ENCODE assay signal across 8 cellular contexts in genomic region chr14:45015133-45015532, GRCh38.
"Had no signal": no experiment of that assay in that cellular context is flagged by ENCODE, and none has a peak within 500 bp of the region (broad histone marks: within the 10 kb centered on the region; RNA-seq: fewer than 3 reads in every experiment).

No MANE protein-coding gene starts in this region.

- ATAC-seq: HCT116, HepG2 had no signal

- FAIRE-seq: HepG2 had no signal

- H3K4me3 ChIP-seq: HAP-1 had no signal

- H3K4me1 ChIP-seq: HAP-1 had no signal

- DNase-seq: GOT3, H7, KBM-7 had no signal

- H3K9me3 ChIP-seq: HAP-1 had no signal

- H3K27ac ChIP-seq: HL-60, KMS-11 had no signal
